Comparison of ENCODE assay signal across 16 cellular contexts in the genomic region with DNA sequence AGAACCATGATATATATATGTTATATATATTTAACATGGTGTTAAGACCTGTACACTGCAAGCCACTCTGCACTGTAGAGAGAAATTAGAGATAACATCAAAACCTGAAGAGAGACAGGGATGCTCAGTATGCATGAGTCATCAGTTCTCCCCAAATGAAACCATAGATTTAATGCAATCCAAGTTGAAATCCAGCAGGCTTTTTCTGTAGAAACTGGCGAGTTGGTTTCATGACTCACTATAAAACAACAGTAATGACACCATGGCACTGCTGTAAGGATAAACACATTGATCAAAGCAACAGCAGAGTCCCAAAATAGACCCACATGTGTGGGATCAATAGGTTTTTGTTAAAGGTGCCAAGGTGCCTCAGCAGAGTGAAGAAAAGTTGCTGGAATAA.
DNase-seq lines count a peak whose midpoint lies in the region; ATAC-seq and TF ChIP-seq lines count a peak whose summit lies in the region.
"Had no signal": no experiment of that assay in that cellular context is flagged by ENCODE, and none has a peak within 500 bp of the region (broad histone marks: within the 10 kb centered on the region; RNA-seq: fewer than 3 reads in every experiment).

No MANE protein-coding gene starts in this region.

- no peak for TF ChIP-seq EP300 in upper lobe of left lung (IDR thresholded peaks at IDR 0.05)

- H3K4me3 Mint-ChIP-seq in HFFc6, result peak overlapping the region; percentile 26; the same call in 1 of the 2 replicates
- H3K4me3 Mint-ChIP-seq: activated CD8-positive, alpha-beta T cell treated with anti-CD3 and anti-CD28 coated beads, Interleukin-2, amount 10 ng/mL, durations not matched to agents 7 days and 5 days; CD8-positive, alpha-beta memory T cell; GM23338; natural killer cell had no signal

- H3K27me3 ChIP-seq in upper lobe of left lung, result no peaks in the 10 kb centered on the region
- H3K27me3 ChIP-seq: SJCRH30 had no signal

- H3K27ac ChIP-seq in upper lobe of left lung, result no peak overlapping the region
- H3K27ac ChIP-seq: psoas muscle, SJCRH30 had no signal

- no peaks in the 10 kb centered on the region for H3K9me3 ChIP-seq in upper lobe of left lung
- H3K9me3 ChIP-seq: psoas muscle had no signal

- H3K36me3 ChIP-seq in upper lobe of left lung, result no peaks in the 10 kb centered on the region
- H3K36me3 ChIP-seq: SJCRH30 had no signal

- peaks cover 8% of the 10 kb centered on the region for H3K9me3 Mint-ChIP-seq in HFFc6
- H3K9me3 Mint-ChIP-seq: CD8-positive, alpha-beta memory T cell; natural killer cell had no signal

- H3K4me3 ChIP-seq in upper lobe of left lung, result no peak overlapping the region
- H3K4me3 ChIP-seq: GM23338, psoas muscle, SJCRH30 had no signal

- TF ChIP-seq POLR2A in upper lobe of left lung (IDR thresholded peaks at IDR 0.05), result no peak

- peaks cover 3% of the 10 kb centered on the region; the same call in 1 of the 2 replicates for H3K27me3 Mint-ChIP-seq in HFFc6 (ENCODE audit: insufficient read depth)
- H3K27me3 Mint-ChIP-seq: CD8-positive, alpha-beta memory T cell had no signal

- TF ChIP-seq CTCF in HFFc6 (IDR thresholded peaks at IDR 0.05), result no peak
- no peak for TF ChIP-seq CTCF in upper lobe of left lung (IDR thresholded peaks at IDR 0.05)

- no peaks in the 10 kb centered on the region for H3K4me1 ChIP-seq in upper lobe of left lung
- H3K4me1 ChIP-seq: psoas muscle, SJCRH30 had no signal

- 0 out of 2 replicates have a peak, but pooled peaks cover 7% of the 10 kb centered on the region for H3K36me3 Mint-ChIP-seq in HFFc6 (ENCODE audit: low read depth)
- H3K36me3 Mint-ChIP-seq: natural killer cell had no signal

- 87 to 92% methylated on average over 1 of the region's 1 CpG for WGBS in upper lobe of left lung, 2 donors

- DNase-seq in AG20443 (ENCODE audit: low spot score) (peak; percentile 74), HFFc6 (peak; percentile 94), astrocyte of the hippocampus (ENCODE audit: low read depth, low spot score) (peak; percentile 44), iris pigment epithelial cell (ENCODE audit: low read depth) (peak; percentile 85), upper lobe of left lung (no peak)
- DNase-seq: activated CD8-positive, alpha-beta T cell treated with anti-CD3 and anti-CD28 coated beads, Interleukin-2, amount 10 ng/mL, durations not matched to agents 7 days and 5 days; CD8-positive, alpha-beta memory T cell; Kasumi-1; natural killer cell; NCI-H2081 treated with DMSO at 0.1 percent for 48 hours; psoas muscle; SJCRH30; stimulated activated CD8-positive, alpha-beta memory T cell treated with anti-CD3 and anti-CD28 coated beads, Interleukin-4, amount 100 ng/mL, for 48 hours had no signal

- H3K27ac Mint-ChIP-seq in HFFc6, result peak overlapping the region; percentile 79
- H3K27ac Mint-ChIP-seq: activated CD8-positive, alpha-beta T cell treated with anti-CD3 and anti-CD28 coated beads, Interleukin-2, amount 10 ng/mL, durations not matched to agents 7 days and 5 days; GM23338; natural killer cell had no signal

- H3K4me1 Mint-ChIP-seq in HFFc6 (ENCODE audit: low read depth), result peaks cover 30% of the 10 kb centered on the region
- H3K4me1 Mint-ChIP-seq: GM23338, natural killer cell had no signal

- ATAC-seq in GM21526 (IDR thresholded peaks at IDR 0.05; ENCODE audit: low FRiP score, unreplicated experiment) (no peak), upper lobe of left lung (ENCODE audit: low FRiP score in 2 of 2) (no peak), HG02884 (IDR thresholded peaks at IDR 0.05; ENCODE audit: unreplicated experiment) (no peak)
- ATAC-seq: activated CD8-positive, alpha-beta T cell treated with anti-CD3 and anti-CD28 coated beads, Interleukin-2, amount 10 ng/mL, durations not matched to agents 7 days and 5 days; GM23338; natural killer cell; psoas muscle had no signal

Comparison
In these comparisons a context has a peak if more than half of its experiments do, and no peak if none do; other contexts are left out.
1. DNase-seq: peak in AG20443 (single experiment), HFFc6 (single experiment), astrocyte of the hippocampus (single experiment) and iris pigment epithelial cell (single experiment); none in upper lobe of left lung (0 of 2).